ENCODE assay signal across 1 cellular context in genomic region chr11:33934450-33934849, GRCh38.
TF ChIP-seq lines count a peak whose summit lies in the region.

No MANE protein-coding gene starts in this region.

TF ChIP-seq in neural cell, 6 proteins besides CTCF, POLR2A, EP300 and RAD21 (continued from another document):
- TF ChIP-seq MXI1 (conservative IDR thresholded peaks at IDR 0.05; ENCODE audit: poor library complexity, severe bottlenecking) (no peak), EZH2 (IDR thresholded peaks at IDR 0.05; ENCODE audit: borderline replicate concordance, insufficient read depth, low read length, poor library complexity, severe bottlenecking) (no peak)
